Comparison of ENCODE assay signal across 19 cellular contexts in genomic region chr2:157486596-157487270, GRCh38. TPM values are rescaled to one million over a fixed set of nuclear protein-coding genes. Genes with fewer than 3 reads are reported as not detected.
DNase-seq lines count a peak whose midpoint lies in the region; ATAC-seq lines count a peak whose summit lies in the region.
"Had no signal": no experiment of that assay in that cellular context is flagged by ENCODE, and none has a peak within 500 bp of the region (broad histone marks: within the 10 kb centered on the region; RNA-seq: fewer than 3 reads in every experiment).

No MANE protein-coding gene starts in this region.

- CTCF ChIA-PET in activated CD8-positive, alpha-beta T cell treated with anti-CD3 and anti-CD28 coated beads, Interleukin-2, amount 10 ng/mL, durations not matched to agents 7 days and 5 days (lab: Charles Lee): interaction anchor here (0.6 to 9.2 kb wide), 16 partner anchors 9 to 182 kb away, joined by 3 to 138 read pairs (median 6); partner anchors contain the start of genes ACVR1C and ERMN

- no peak for DNase-seq in stimulated activated naive CD8-positive, alpha-beta T cell treated with anti-CD3 and anti-CD28 coated beads, Interleukin-15, Interleukin-2, amounts not matched to agents 100 U/mL and 50 U/mL, for 24 hours
- DNase-seq in activated CD8-positive, alpha-beta T cell treated with anti-CD3 and anti-CD28 coated beads, Interleukin-2, amount 10 ng/mL, durations not matched to agents 7 days and 5 days: no peak
- DNase-seq in fibroblast of peridontal ligament (ENCODE audit: extremely low read depth) (peak; percentile 61), iPS-NIHi11 (ENCODE audit: low spot score) (no peak), substantia nigra (lab: John Stamatoyannopoulos, UW) (no peak), NOMO-1 treated with DMSO at 0.1 percent for 48 hours (lab: John Stamatoyannopoulos, UW; ENCODE audit: unreplicated experiment) (no peak), hippocampal formation (lab: John Stamatoyannopoulos, UW) (no peak)
- DNase-seq: activated CD4-positive, alpha-beta T cell treated with anti-CD3 and anti-CD28 coated beads for 1 hour; activated gamma-delta T cell; caudate nucleus; DMS153; effector memory CD4-positive, alpha-beta T cell; islet precursor cell; NCI-H2107; stimulated activated naive CD4-positive, alpha-beta T cell treated with Interleukin-2 at 50 U/mL for 16 hours; uterus had no signal

- H3K27ac ChIP-seq in substantia nigra (ENCODE audit: low read depth, low read length, poor library complexity, severe bottlenecking): no peak overlapping the region
- H3K27ac ChIP-seq: gastroesophageal sphincter, uterus had no signal

- peak overlapping the region; percentile 85 for H3K27ac Mint-ChIP-seq in stimulated activated naive CD8-positive, alpha-beta T cell treated with anti-CD3 and anti-CD28 coated beads, Interleukin-15, Interleukin-2, amounts not matched to agents 100 ng/mL and 50 ng/mL, for 24 hours
- peak overlapping the region; percentile 61 for H3K27ac Mint-ChIP-seq in activated CD8-positive, alpha-beta T cell treated with anti-CD3 and anti-CD28 coated beads, Interleukin-2, amount 10 ng/mL, durations not matched to agents 7 days and 5 days
- H3K27ac Mint-ChIP-seq: mesothelial cell of epicardium had no signal

- no peaks in the 10 kb centered on the region for H3K27me3 Mint-ChIP-seq in stimulated activated naive CD8-positive, alpha-beta T cell treated with anti-CD3 and anti-CD28 coated beads, Interleukin-15, Interleukin-2, amounts not matched to agents 100 ng/mL and 50 ng/mL, for 24 hours
- H3K27me3 Mint-ChIP-seq in activated CD8-positive, alpha-beta T cell treated with anti-CD3 and anti-CD28 coated beads, Interleukin-2, amount 10 ng/mL, durations not matched to agents 7 days and 5 days (ENCODE audit: low read depth): no peaks in the 10 kb centered on the region

- H3K36me3 Mint-ChIP-seq in stimulated activated naive CD8-positive, alpha-beta T cell treated with anti-CD3 and anti-CD28 coated beads, Interleukin-15, Interleukin-2, amounts not matched to agents 100 ng/mL and 50 ng/mL, for 24 hours (ENCODE audit: low read depth): no peaks in the 10 kb centered on the region
- H3K36me3 Mint-ChIP-seq in activated CD8-positive, alpha-beta T cell treated with anti-CD3 and anti-CD28 coated beads, Interleukin-2, amount 10 ng/mL, durations not matched to agents 7 days and 5 days (ENCODE audit: low read depth): peaks cover 6% of the 10 kb centered on the region
- H3K36me3 Mint-ChIP-seq: mesothelial cell of epicardium had no signal

- POLR2A ChIA-PET in activated CD8-positive, alpha-beta T cell treated with anti-CD3 and anti-CD28 coated beads, Interleukin-2, amount 10 ng/mL, durations not matched to agents 7 days and 5 days (lab: Charles Lee): interaction anchor here (0.7 to 2.8 kb wide), 6 partner anchors 9 to 49 kb away, joined by 3 to 16 read pairs (median 7); partner anchors contain the start of gene CYTIP

- ATAC-seq in stimulated activated naive CD8-positive, alpha-beta T cell treated with anti-CD3 and anti-CD28 coated beads, Interleukin-15, Interleukin-2, amounts not matched to agents 100 U/mL and 50 U/mL, for 24 hours: no peak
- no peak for ATAC-seq in activated CD8-positive, alpha-beta T cell treated with anti-CD3 and anti-CD28 coated beads, Interleukin-2, amount 10 ng/mL, durations not matched to agents 7 days and 5 days
- ATAC-seq: gastroesophageal sphincter had no signal

- peak overlapping the region; percentile 71 for H3K4me3 Mint-ChIP-seq in stimulated activated naive CD8-positive, alpha-beta T cell treated with anti-CD3 and anti-CD28 coated beads, Interleukin-15, Interleukin-2, amounts not matched to agents 100 ng/mL and 50 ng/mL, for 24 hours
- peak overlapping the region; percentile 35 for H3K4me3 Mint-ChIP-seq in activated CD8-positive, alpha-beta T cell treated with anti-CD3 and anti-CD28 coated beads, Interleukin-2, amount 10 ng/mL, durations not matched to agents 7 days and 5 days
- H3K4me3 Mint-ChIP-seq: mesothelial cell of epicardium had no signal

- no peaks in the 10 kb centered on the region for H3K9me3 Mint-ChIP-seq in stimulated activated naive CD8-positive, alpha-beta T cell treated with anti-CD3 and anti-CD28 coated beads, Interleukin-15, Interleukin-2, amounts not matched to agents 100 ng/mL and 50 ng/mL, for 24 hours
- no peaks in the 10 kb centered on the region for H3K9me3 Mint-ChIP-seq in activated CD8-positive, alpha-beta T cell treated with anti-CD3 and anti-CD28 coated beads, Interleukin-2, amount 10 ng/mL, durations not matched to agents 7 days and 5 days (ENCODE audit: insufficient read depth)
- H3K9me3 Mint-ChIP-seq: mesothelial cell of epicardium had no signal

- H3K4me1 Mint-ChIP-seq in stimulated activated naive CD8-positive, alpha-beta T cell treated with anti-CD3 and anti-CD28 coated beads, Interleukin-15, Interleukin-2, amounts not matched to agents 100 ng/mL and 50 ng/mL, for 24 hours (ENCODE audit: low read depth): peaks cover 96% of the 10 kb centered on the region
- peaks cover 76% of the 10 kb centered on the region for H3K4me1 Mint-ChIP-seq in activated CD8-positive, alpha-beta T cell treated with anti-CD3 and anti-CD28 coated beads, Interleukin-2, amount 10 ng/mL, durations not matched to agents 7 days and 5 days (ENCODE audit: low read depth)
- H3K4me1 Mint-ChIP-seq: mesothelial cell of epicardium had no signal

RNA-seq across cellular contexts. Expression of gene CYTIP, which starts 42.8 kb away (rescaled TPM):
- total RNA-seq in activated CD8-positive, alpha-beta T cell treated with anti-CD3 and anti-CD28 coated beads, Interleukin-2, amount 10 ng/mL, durations not matched to agents 7 days and 5 days: 100 to 1,000 TPM; 222 to 227 TPM
- total RNA-seq: mesothelial cell of epicardium had no signal
